Comparison of ENCODE assay signal across 18 cellular contexts in genomic region chr3:16942955-16943354, GRCh38. TPM values are rescaled to one million over a fixed set of nuclear protein-coding genes. Genes with fewer than 3 reads are reported as not detected.
DNase-seq lines count a peak whose midpoint lies in the region; ATAC-seq, FAIRE-seq and TF ChIP-seq lines count a peak whose summit lies in the region.
"Had no signal": no experiment of that assay in that cellular context is flagged by ENCODE, and none has a peak within 500 bp of the region (broad histone marks: within the 10 kb centered on the region; RNA-seq: fewer than 3 reads in every experiment).

No MANE protein-coding gene starts in this region.

- POLR2A ChIA-PET in HEK293 (lab: Yijun Ruan, JAX) = no interaction called here

- in situ Hi-C loops in gastrocnemius medialis (cut with MboI; ENCODE audit: low sequenced_read_pairs in 4 of 4) = no loop called here

- H3K4me1 ChIP-seq in HEK293 (ENCODE audit: control insufficient read depth, insufficient read depth, low read length) (peaks cover 10% of the 10 kb centered on the region), gastrocnemius medialis (peaks cover 38 to 58% of the 10 kb centered on the region in 2 donors), small intestine (ENCODE audit: control insufficient read depth in 2 of 2, insufficient read depth in 1 of 2, low read depth in 1 of 2, low read length in 1 of 2) (peaks cover 0 to 4% of the 10 kb centered on the region in 2 donors), breast epithelium (no peaks in the 10 kb centered on the region)
- H3K4me1 ChIP-seq: A549 had no signal

- no peak overlapping the region for H3K4me3 Mint-ChIP-seq in activated naive CD8-positive, alpha-beta T cell
- no peak overlapping the region for H3K4me3 Mint-ChIP-seq in activated naive CD8-positive, alpha-beta T cell treated with anti-CD3 and anti-CD28 coated beads for 36 hours

- H3K9me3 Mint-ChIP-seq in activated naive CD8-positive, alpha-beta T cell (ENCODE audit: low read depth) = no peaks in the 10 kb centered on the region
- peaks cover 3% of the 10 kb centered on the region for H3K9me3 Mint-ChIP-seq in activated naive CD8-positive, alpha-beta T cell treated with anti-CD3 and anti-CD28 coated beads for 36 hours

- H3K9me3 ChIP-seq in HEK293 (ENCODE audit: control insufficient read depth, insufficient read depth, low read depth, low read length) = no peaks in the 10 kb centered on the region
- no peaks in the 10 kb centered on the region for H3K9me3 ChIP-seq in gastrocnemius medialis
- H3K9me3 ChIP-seq in small intestine (ENCODE audit: control insufficient read depth, low read depth) = no peaks in the 10 kb centered on the region
- no peaks in the 10 kb centered on the region for H3K9me3 ChIP-seq in breast epithelium
- H3K9me3 ChIP-seq: A549 had no signal

- no peak overlapping the region for H3K4me3 ChIP-seq in HEK293 (ENCODE audit: low read depth, low read length)
- no peak overlapping the region for H3K4me3 ChIP-seq in gastrocnemius medialis
- H3K4me3 ChIP-seq in small intestine (ENCODE audit: low read depth in 1 of 2, low read length in 2 of 2) = no peak overlapping the region
- no peak overlapping the region for H3K4me3 ChIP-seq in breast epithelium
- H3K4me3 ChIP-seq: A549, GM23248, K562 had no signal

- intact Hi-C loops in gastrocnemius medialis (cut with DNase I; ENCODE audit: low total_unique reads) = loop anchor here (5.0 kb wide), 1 partner anchor 341 kb away; no protein-coding TSS in a partner anchor
- intact Hi-C loops in breast epithelium (cut with DNase I; ENCODE audit: low total_unique reads) = no loop called here

- H3K36me3 ChIP-seq in HEK293 (ENCODE audit: control insufficient read depth in 2 of 2, insufficient read depth in 1 of 2, low read length in 2 of 2) = no peaks in the 10 kb centered on the region
- H3K36me3 ChIP-seq in gastrocnemius medialis = no peaks in the 10 kb centered on the region
- no peaks in the 10 kb centered on the region for H3K36me3 ChIP-seq in small intestine (ENCODE audit: control insufficient read depth in 2 of 2, insufficient read depth in 2 of 2, low read length in 2 of 2)
- H3K36me3 ChIP-seq in breast epithelium = no peaks in the 10 kb centered on the region

- no peak overlapping the region for H3K27ac ChIP-seq in HEK293 (ENCODE audit: extremely low read depth, low read depth, low read length)
- peak overlapping the region in 3 of 4 donors; percentile 4 to 15 (median 6) for H3K27ac ChIP-seq in gastrocnemius medialis
- H3K27ac ChIP-seq in small intestine (ENCODE audit: low read depth in 1 of 2, low read length in 1 of 2) = no peak overlapping the region
- no peak overlapping the region for H3K27ac ChIP-seq in breast epithelium
- H3K27ac ChIP-seq: A549, GM23248, RWPE1 had no signal

- 12 to 42% (median 21%) methylated on average over 1 of the region's 1 CpG for WGBS in small intestine, 3 donors

- no peak for DNase-seq in activated naive CD8-positive, alpha-beta T cell treated with anti-CD3 and anti-CD28 coated beads for 36 hours
- DNase-seq in foreskin melanocyte (peak; percentile 45), gastrocnemius medialis (no peak), small intestine (no peak), breast epithelium (ENCODE audit: low spot score in 2 of 2) (no peak)
- no peak for DNase-seq in activated CD4-positive, alpha-beta T cell treated with anti-CD3 and anti-CD28 coated beads for 4 hours
- DNase-seq: DND-41, GDM1, GM23248, NCI-H1436 treated with DMSO at 0.1 percent for 48 hours, NCI-H2081 treated with DMSO at 0.1 percent for 48 hours, NCI-H345 had no signal

- CTCF ChIA-PET in HEK293 (lab: Yijun Ruan, JAX) = no interaction called here

- H3K27me3 Mint-ChIP-seq in activated naive CD8-positive, alpha-beta T cell = no peaks in the 10 kb centered on the region
- H3K27me3 Mint-ChIP-seq in activated naive CD8-positive, alpha-beta T cell treated with anti-CD3 and anti-CD28 coated beads for 36 hours = no peaks in the 10 kb centered on the region

- no peak for ATAC-seq in gastrocnemius medialis
- ATAC-seq: A549, HCT116, K562 had no signal

- H3K27me3 ChIP-seq in gastrocnemius medialis (no peaks in the 10 kb centered on the region), small intestine (ENCODE audit: control insufficient read depth in 2 of 2, insufficient read depth in 2 of 2, low read length in 2 of 2) (no peaks in the 10 kb centered on the region), breast epithelium (no peaks in the 10 kb centered on the region)

- peaks cover 2% of the 10 kb centered on the region for H3K36me3 Mint-ChIP-seq in activated naive CD8-positive, alpha-beta T cell
- H3K36me3 Mint-ChIP-seq in activated naive CD8-positive, alpha-beta T cell treated with anti-CD3 and anti-CD28 coated beads for 36 hours = peaks cover 22% of the 10 kb centered on the region

- peaks cover 77% of the 10 kb centered on the region for H3K4me1 Mint-ChIP-seq in activated naive CD8-positive, alpha-beta T cell (ENCODE audit: low read depth)
- H3K4me1 Mint-ChIP-seq in activated naive CD8-positive, alpha-beta T cell treated with anti-CD3 and anti-CD28 coated beads for 36 hours = peaks cover 55% of the 10 kb centered on the region

- peak overlapping the region; percentile 6 for H3K27ac Mint-ChIP-seq in activated naive CD8-positive, alpha-beta T cell
- H3K27ac Mint-ChIP-seq in activated naive CD8-positive, alpha-beta T cell treated with anti-CD3 and anti-CD28 coated beads for 36 hours = no peak overlapping the region

- FAIRE-seq in small intestine (lab: Jason Lieb, UNC) = no peak
- FAIRE-seq: A549, K562 had no signal

- TF ChIP-seq POLR2A in gastrocnemius medialis (IDR thresholded peaks at IDR 0.05) (no peak), breast epithelium (IDR thresholded peaks at IDR 0.05) (no peak)

- no peak for TF ChIP-seq CTCF in HEK293 (tag by site-specific recombination; IDR thresholded peaks at IDR 0.05)
- TF ChIP-seq CTCF in gastrocnemius medialis (IDR thresholded peaks at IDR 0.05 in 4 of 5, conservative IDR thresholded peaks at IDR 0.05 in 1 of 5) = no peak
- no peak for TF ChIP-seq CTCF in breast epithelium (IDR thresholded peaks at IDR 0.05)

TF ChIP-seq in HEK293, 187 proteins besides CTCF, POLR2A, EP300 and RAD21:
- TF ChIP-seq PRDM6 (tag by site-specific recombination; IDR thresholded peaks at IDR 0.05) (peak; percentile 38), ZNF292 (tag by site-specific recombination; IDR thresholded peaks at IDR 0.05; ENCODE audit: borderline replicate concordance, low read depth) (no peak), ZNF121 (tag by site-specific recombination; IDR thresholded peaks at IDR 0.05) (no peak), ZNF791 (tag by site-specific recombination; IDR thresholded peaks at IDR 0.05) (no peak), TCF7L2 (IDR thresholded peaks at IDR 0.05; ENCODE audit: borderline replicate concordance, low read depth, low read length) (peak; percentile 51; the same call in 1 of the 2 replicates), ZNF785 (tag by site-specific recombination; IDR thresholded peaks at IDR 0.05) (no peak), EGR2 (tag by site-specific recombination; IDR thresholded peaks at IDR 0.05; ENCODE audit: low read depth) (no peak), ZSCAN5A (tag by site-specific recombination; IDR thresholded peaks at IDR 0.05) (no peak), AEBP2 (tag by site-specific recombination; IDR thresholded peaks at IDR 0.05; ENCODE audit: borderline replicate concordance) (no peak)
TF ChIP-seq in HEK293: peak in this region for 2.

RNA-seq across cellular contexts. Expression of gene PLCL2, which starts 58.2 kb away (rescaled TPM):
- total RNA-seq in activated naive CD8-positive, alpha-beta T cell treated with anti-CD3 and anti-CD28 coated beads for 36 hours = 10 to 100 TPM; 19.1 to 19.6 TPM
- total RNA-seq in gastrocnemius medialis (10 to 100 TPM; 23.9 to 37.2 (median 32.7) TPM), breast epithelium (10 to 100 TPM in 2 of 3 donors, 1 to 10 TPM in 1; 7.8 to 21.9 (median 17.0) TPM)
- polyA plus RNA-seq in small intestine = 10 to 100 TPM in 1 of 3 donors, 1 to 10 TPM in 2; 4.0 to 14.3 (median 6.5) TPM

Comparison
In these comparisons a context has a peak if more than half of its experiments do, and no peak if none do; other contexts are left out.
1. H3K27ac ChIP-seq: peak in gastrocnemius medialis (3 of 4); none in HEK293 (single experiment), small intestine (0 of 2) and breast epithelium (0 of 2).